ENCODE assay signal across 4 cellular contexts in the genomic region with DNA sequence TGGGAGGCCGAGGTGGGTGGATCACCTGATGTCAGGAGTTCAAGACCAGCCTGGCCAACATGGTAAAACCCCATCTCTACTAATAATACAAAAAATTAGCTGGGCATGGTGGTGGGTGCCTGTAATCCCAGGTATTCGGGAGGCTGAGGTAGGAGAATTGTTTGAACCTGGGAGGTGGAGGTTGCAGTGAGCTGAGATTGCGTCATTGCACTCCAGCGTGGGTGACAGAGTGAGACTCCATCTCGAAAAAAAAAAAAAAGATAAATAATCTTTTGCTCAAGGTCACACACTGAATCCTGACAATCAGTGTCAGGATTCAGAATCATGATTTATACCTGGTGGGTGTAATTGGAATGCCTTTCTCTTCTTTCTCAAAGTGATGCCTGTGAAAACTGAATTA. TPM values are rescaled to one million over a fixed set of nuclear protein-coding genes. Genes with fewer than 3 reads are reported as not detected.
"Had no signal": no experiment of that assay in that cellular context is flagged by ENCODE, and none has a peak within 500 bp of the region (broad histone marks: within the 10 kb centered on the region; RNA-seq: fewer than 3 reads in every experiment).

No MANE protein-coding gene starts in this region.

RNA-seq across cellular contexts. Expression of a gene that starts 5.8 kb away (rescaled TPM):
- total RNA-seq: thoracic aorta, thyroid gland, upper lobe of right lung, vagina had no signal
